In genomic region chr14:54108481-54109471, GRCh38 we compare ENCODE assay signal across 12 cellular contexts.
A peak's percentile ranks its signal among the peaks of the same experiment; 100 is the strongest.
DNase-seq lines count a peak whose midpoint lies in the region; ATAC-seq and TF ChIP-seq lines count a peak whose summit lies in the region.
"Had no signal": no experiment of that assay in that cellular context is flagged by ENCODE, and none has a peak within 500 bp of the region (broad histone marks: within the 10 kb centered on the region; RNA-seq: fewer than 3 reads in every experiment).

No MANE protein-coding gene starts in this region.

- POLR2A ChIA-PET in HCT116 (lab: Charles Lee), result no interaction called here

- TF ChIP-seq CTCF in HCT116 (IDR thresholded peaks at IDR 0.05 in 2 of 3, conservative IDR thresholded peaks at IDR 0.05 in 1 of 3; ENCODE audit: borderline replicate concordance in 1 of 3, insufficient read depth in 1 of 3, low read depth in 2 of 3, low read length in 2 of 3), result no peak
- no peak for TF ChIP-seq CTCF in RWPE2 (IDR thresholded peaks at IDR 0.05; ENCODE audit: poor library complexity, severe bottlenecking)
- no peak for TF ChIP-seq CTCF in fibroblast of mammary gland (conservative IDR thresholded peaks at IDR 0.05; ENCODE audit: control insufficient read depth, insufficient read depth, low read depth, low read length)
- no peak for TF ChIP-seq CTCF in thyroid gland (IDR thresholded peaks at IDR 0.05)
- no peak for TF ChIP-seq CTCF in body of pancreas (IDR thresholded peaks at IDR 0.05)

- peak overlapping the region in 1 of 2 experiments; percentile 13; a peak in 1 of 4 replicates for H3K4me3 ChIP-seq in HCT116 (replicated peaks in 1 of 2; ENCODE audit: low read depth in 1 of 2, low read length in 2 of 2)
- no peak overlapping the region for H3K4me3 ChIP-seq in RWPE2 (ENCODE audit: severe bottlenecking)
- no peak overlapping the region for H3K4me3 ChIP-seq in fibroblast of mammary gland (ENCODE audit: control insufficient read depth, low read depth, low read length)
- H3K4me3 ChIP-seq in thyroid gland (replicated peaks in 1 of 3), result no peak overlapping the region
- H3K4me3 ChIP-seq in body of pancreas, result no peak overlapping the region

- H3K4me1 ChIP-seq in HCT116 (ENCODE audit: control insufficient read depth in 1 of 2, insufficient read depth in 2 of 2, low read length in 2 of 2) (peaks cover 60 to 63% of the 10 kb centered on the region in 2 experiments), RWPE2 (ENCODE audit: insufficient read depth, poor library complexity, severe bottlenecking) (peaks cover 54% of the 10 kb centered on the region), thyroid gland (peaks cover 30 to 44% of the 10 kb centered on the region in 2 donors), body of pancreas (no peaks in the 10 kb centered on the region)

- peak overlapping the region; percentile 46 for H2AFZ ChIP-seq in HCT116 (ENCODE audit: low read depth, low read length, poor library complexity, severe bottlenecking)

- DNase-seq in HCT116 (ENCODE audit: low read depth, low spot score) (peak; percentile 48), RWPE2 (ENCODE audit: low spot score) (no peak), fibroblast of mammary gland (ENCODE audit: low read depth) (peak; percentile 53), thyroid gland (no peak), D341Med (ENCODE audit: low spot score) (no peak), hippocampal formation (lab: John Stamatoyannopoulos, UW) (no peak), body of pancreas (no peak)
- DNase-seq: cerebellar nuclear complex, NCI-H2227 treated with DMSO at 0.1 percent for 48 hours, nephron progenitor cell, substantia nigra, T-helper 2 cell had no signal

- intact Hi-C loops in HCT116 (cut with micrococcal nuclease) (no loop called here), thyroid gland (cut with DNase I) (no loop called here), body of pancreas (cut with DNase I) (no loop called here)

- H3K36me3 ChIP-seq in HCT116 (ENCODE audit: control insufficient read depth in 1 of 2, insufficient read depth in 2 of 2, low read length in 2 of 2) (no peaks in the 10 kb centered on the region), RWPE2 (ENCODE audit: low read depth) (no peaks in the 10 kb centered on the region), thyroid gland (no peaks in the 10 kb centered on the region), body of pancreas (replicated peaks in 1 of 2; ENCODE audit: insufficient read depth in 1 of 2, low read depth in 2 of 2) (no peaks in the 10 kb centered on the region)

- peak overlapping the region; percentile 60 for H3K4me2 ChIP-seq in HCT116 (ENCODE audit: low read length)

- CTCF ChIA-PET in HCT116 (lab: Charles Lee), result no interaction called here

- H3K9ac ChIP-seq in HCT116 (ENCODE audit: low read length), result no peak overlapping the region

- H3K9me3 ChIP-seq in HCT116 (ENCODE audit: control insufficient read depth in 1 of 2, insufficient read depth in 1 of 2, low read depth in 1 of 2, low read length in 2 of 2) (no peaks in the 10 kb centered on the region), RWPE2 (ENCODE audit: severe bottlenecking) (no peaks in the 10 kb centered on the region), thyroid gland (no peaks in the 10 kb centered on the region), body of pancreas (no peaks in the 10 kb centered on the region)

- BruUV-seq in HCT116 (replicated peaks; lab: Mats Ljungman, UMichigan), result no TSS peak

- 64 to 72% methylated on average over 3 of the region's 3 CpGs for WGBS in thyroid gland, 2 donors
- 48 to 50% methylated on average over 3 of the region's 3 CpGs for WGBS in body of pancreas, 2 donors

- H3K79me2 ChIP-seq in HCT116 (ENCODE audit: insufficient read depth, low read length), result no peaks in the 10 kb centered on the region

- TF ChIP-seq POLR2A in HCT116 (IDR thresholded peaks at IDR 0.05; ENCODE audit: borderline replicate concordance, extremely low read depth, insufficient read depth, insufficient read length), result no peak
- TF ChIP-seq POLR2A in thyroid gland (IDR thresholded peaks at IDR 0.05), result no peak
- no peak for TF ChIP-seq POLR2A in body of pancreas (IDR thresholded peaks at IDR 0.05)

- RAD21 ChIA-PET in HCT116 (lab: Charles Lee; ENCODE audit: low non-redundant PET in 1 of 2, low total read pairs in 2 of 2, uncharacterized antibody in 2 of 2, unreplicated experiment in 2 of 2), result no interaction called here

- H3K27ac ChIP-seq in HCT116 (ENCODE audit: low read depth, low read length), result peak overlapping the region; percentile 84
- H3K27ac ChIP-seq in RWPE2 (ENCODE audit: poor library complexity, severe bottlenecking), result peak overlapping the region; percentile 98
- H3K27ac ChIP-seq in thyroid gland, result peak overlapping the region; percentile 62 to 91 (median 84)
- H3K27ac ChIP-seq in body of pancreas, result no peak overlapping the region

- H3K27me3 ChIP-seq in HCT116 (ENCODE audit: insufficient read depth, low read length) (no peaks in the 10 kb centered on the region), RWPE2 (ENCODE audit: insufficient read depth, poor library complexity, severe bottlenecking) (no peaks in the 10 kb centered on the region), thyroid gland (no peaks in the 10 kb centered on the region), body of pancreas (no peaks in the 10 kb centered on the region)

- peak; percentile 54 for ATAC-seq in HCT116
- peak; percentile 63 for ATAC-seq in RWPE2 (ENCODE audit: low read depth)
- ATAC-seq in body of pancreas, result no peak

- H4K20me1 ChIP-seq in HCT116 (ENCODE audit: insufficient read depth), result no peaks in the 10 kb centered on the region

- no peaks in the 10 kb centered on the region for H3K9me2 ChIP-seq in HCT116 (ENCODE audit: insufficient read depth)

- no peak for TF ChIP-seq RAD21 in HCT116 (IDR thresholded peaks at IDR 0.05; ENCODE audit: low read depth)

TF ChIP-seq in HCT116, 20 proteins besides CTCF, POLR2A, EP300 and RAD21:
- TF ChIP-seq CEBPB (IDR thresholded peaks at IDR 0.05; ENCODE audit: low read depth) (0 out of 2 replicates have a peak, but pooled peaks have one; percentile 15), CBX3 (IDR thresholded peaks at IDR 0.05; ENCODE audit: low read depth) (no peak), TCF7L2 (IDR thresholded peaks at IDR 0.05; ENCODE audit: borderline replicate concordance, extremely low read depth, insufficient read depth, insufficient read length) (peak; percentile 73), JUND (IDR thresholded peaks at IDR 0.05) (peak; percentile 56), EGR1 (IDR thresholded peaks at IDR 0.05; ENCODE audit: low read depth) (no peak), SP1 (IDR thresholded peaks at IDR 0.05; ENCODE audit: low read depth) (peak; percentile 25), ATF3 (IDR thresholded peaks at IDR 0.05) (no peak)
- TF ChIP-seq, protein P1, sequence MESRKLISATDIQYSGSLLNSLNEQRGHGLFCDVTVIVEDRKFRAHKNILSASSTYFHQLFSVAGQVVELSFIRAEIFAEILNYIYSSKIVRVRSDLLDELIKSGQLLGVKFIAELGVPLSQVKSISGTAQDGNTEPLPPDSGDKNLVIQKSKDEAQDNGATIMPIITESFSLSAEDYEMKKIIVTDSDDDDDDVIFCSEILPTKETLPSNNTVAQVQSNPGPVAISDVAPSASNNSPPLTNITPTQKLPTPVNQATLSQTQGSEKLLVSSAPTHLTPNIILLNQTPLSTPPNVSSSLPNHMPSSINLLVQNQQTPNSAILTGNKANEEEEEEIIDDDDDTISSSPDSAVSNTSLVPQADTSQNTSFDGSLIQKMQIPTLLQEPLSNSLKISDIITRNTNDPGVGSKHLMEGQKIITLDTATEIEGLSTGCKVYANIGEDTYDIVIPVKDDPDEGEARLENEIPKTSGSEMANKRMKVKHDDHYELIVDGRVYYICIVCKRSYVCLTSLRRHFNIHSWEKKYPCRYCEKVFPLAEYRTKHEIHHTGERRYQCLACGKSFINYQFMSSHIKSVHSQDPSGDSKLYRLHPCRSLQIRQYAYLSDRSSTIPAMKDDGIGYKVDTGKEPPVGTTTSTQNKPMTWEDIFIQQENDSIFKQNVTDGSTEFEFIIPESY (IDR thresholded peaks at IDR 0.05; ENCODE audit: extremely low read depth, insufficient replicate concordance, low read length), result no peak
TF ChIP-seq in HCT116: peak in this region for 4.

Comparison
In these comparisons a context has a peak if more than half of its experiments do, and no peak if none do; other contexts are left out.
1. DNase-seq: peak in HCT116 (single experiment) and fibroblast of mammary gland (single experiment); none in RWPE2 (single experiment), thyroid gland (0 of 2), D341Med (single experiment), hippocampal formation (0 of 2) and body of pancreas (0 of 4).
2. H3K27ac ChIP-seq: peak in HCT116 (single experiment), RWPE2 (single experiment) and thyroid gland (3 of 3); none in body of pancreas (0 of 4).